Comparison of ENCODE assay signal across 8 cellular contexts in genomic region chr2:164840458-164840929, GRCh38. TPM values are rescaled to one million over a fixed set of nuclear protein-coding genes. Genes with fewer than 3 reads are reported as not detected.
DNase-seq lines count a peak whose midpoint lies in the region; ATAC-seq, FAIRE-seq and TF ChIP-seq lines count a peak whose summit lies in the region.

No MANE protein-coding gene starts in this region.

- H3K36me3 ChIP-seq in H7 (replicated peaks; ENCODE audit: control insufficient read depth, insufficient read depth, low read length) (no peaks in the 10 kb centered on the region), HepG2 (replicated peaks in 1 of 2; ENCODE audit: control insufficient read depth in 1 of 2, insufficient read depth in 2 of 2, low read length in 2 of 2) (0 out of 5 replicates have a peak, but pooled peaks cover 2 to 4% of the 10 kb centered on the region in 2 experiments), stomach smooth muscle (ENCODE audit: control insufficient read depth in 2 of 2, insufficient read depth in 2 of 2, low read length in 2 of 2) (no peaks in the 10 kb centered on the region)

- intact Hi-C loops in HepG2 (cut with micrococcal nuclease; ENCODE audit: unreplicated experiment): loop anchor here (1.0 to 5.0 kb wide), 6 partner anchors 14 to 77 kb away; no protein-coding TSS in a partner anchor

- no peaks in the 10 kb centered on the region for H4K20me1 ChIP-seq in HepG2 (ENCODE audit: insufficient read depth, low read length)

- TF ChIP-seq POLR2A in HepG2 (IDR thresholded peaks at IDR 0.05; ENCODE audit: insufficient read depth in 1 of 2, low read depth in 2 of 2, low read length in 2 of 2): peak; percentile 54 to 80

- peak; percentile 68 for ATAC-seq in HepG2
- no peak for ATAC-seq in GM21529 (IDR thresholded peaks at IDR 0.05; ENCODE audit: unreplicated experiment)
- no peak for ATAC-seq in GM18520 (IDR thresholded peaks at IDR 0.05; ENCODE audit: unreplicated experiment)
- ATAC-seq in HG02588 (IDR thresholded peaks at IDR 0.05; ENCODE audit: unreplicated experiment): no peak

- peak in 1 of 2 experiments; percentile 77; a peak in 3 of 4 replicates for TF ChIP-seq EP300 in HepG2 (IDR thresholded peaks at IDR 0.05; ENCODE audit: low read depth in 2 of 2, low read length in 2 of 2)
- TF ChIP-seq EP300 in HepG2 (CRISPR knock-in tag; IDR thresholded peaks at IDR 0.05; ENCODE audit: borderline replicate concordance): no peak

- TF ChIP-seq CTCF in HepG2 (CRISPR knock-in tag; IDR thresholded peaks at IDR 0.05): no peak

- H3K4me3 ChIP-seq in H7 (ENCODE audit: insufficient read depth, low read depth, low read length) (peak overlapping the region; percentile 79), HepG2 (replicated peaks in 1 of 3; ENCODE audit: insufficient read depth in 1 of 3, low read depth in 2 of 3, low read length in 3 of 3) (peak overlapping the region; percentile 76 to 96 (median 89)), stomach smooth muscle (ENCODE audit: low read length in 2 of 2) (peak overlapping the region; percentile 73 to 82)

- no TSS peak for BruUV-seq in HepG2 (replicated peaks; lab: Mats Ljungman, UMichigan)

- H3K9me3 ChIP-seq in HepG2 (ENCODE audit: low read length) (no peaks in the 10 kb centered on the region), stomach smooth muscle (ENCODE audit: control insufficient read depth in 2 of 2, low read length in 2 of 2) (no peaks in the 10 kb centered on the region)

- peaks cover 53% of the 10 kb centered on the region for H3K4me1 ChIP-seq in HepG2 (ENCODE audit: insufficient read depth, low read length)
- H3K4me1 ChIP-seq in stomach smooth muscle (ENCODE audit: control insufficient read depth, insufficient read depth, low read length): peaks cover 8% of the 10 kb centered on the region

- peaks cover 66% of the 10 kb centered on the region for H3K79me2 ChIP-seq in HepG2 (ENCODE audit: insufficient read depth, low read length)

- in situ Hi-C loops in HepG2 (cut with HindIII; ENCODE audit: extremely low pct_ligation_motif_present, low pct_unique_long_range_greater_than_20kb): loop anchor here (5.0 kb wide), 2 partner anchors 72 to 103 kb away; no protein-coding TSS in a partner anchor

- POLR2A ChIA-PET in HepG2 (lab: Yijun Ruan, JAX): interaction anchor here (1.0 to 5.9 kb wide), 14 partner anchors 8 to 98 kb away, joined by 3 to 71 read pairs (median 12); no protein-coding TSS in a partner anchor

- CTCF ChIA-PET in HepG2 (lab: Yijun Ruan, JAX; ENCODE audit: low intra/inter-chr PET ratio, low total read pairs): interaction anchor here (1.8 to 2.8 kb wide), 2 partner anchors 73 to 77 kb away, joined by 4 to 14 read pairs; no protein-coding TSS in a partner anchor

- peak overlapping the region; percentile 89 for H3K4me2 ChIP-seq in HepG2 (ENCODE audit: low read depth, low read length)

- H2AFZ ChIP-seq in HepG2 (ENCODE audit: low read length): no peak overlapping the region

- FAIRE-seq in HepG2 (lab: Jason Lieb, UNC): peak; percentile 53

- peak overlapping the region; percentile 79 for H3K27ac ChIP-seq in caudate nucleus (ENCODE audit: low read depth, low read length)
- peak overlapping the region; percentile 99 for H3K27ac ChIP-seq in HepG2 (ENCODE audit: extremely low read length, insufficient read depth, low read length)
- H3K27ac ChIP-seq in stomach smooth muscle (ENCODE audit: low read length): peak overlapping the region; percentile 61

- peak; percentile 46 for DNase-seq in H7
- DNase-seq in NCI-H226: peak; percentile 63
- DNase-seq in caudate nucleus (lab: John Stamatoyannopoulos, UW): no peak
- DNase-seq in HepG2 (ENCODE audit: low spot score): peak; percentile 91

- H3K9ac ChIP-seq in HepG2 (ENCODE audit: insufficient read depth, low read depth, low read length): peak overlapping the region; percentile 98
- H3K9ac ChIP-seq in stomach smooth muscle (ENCODE audit: low read length in 2 of 2): peak overlapping the region; percentile 62 to 66

- 2% methylated on average over 12 of the region's 12 CpGs for WGBS in HepG2 (ENCODE audit: low lambda C conversion rate)

- no peak for TF ChIP-seq RAD21 in HepG2 (CRISPR knock-in tag; IDR thresholded peaks at IDR 0.05)

- H3K27me3 ChIP-seq in H7 (ENCODE audit: control insufficient read depth, insufficient read depth, low read length): peaks cover 18% of the 10 kb centered on the region
- H3K27me3 ChIP-seq in HepG2 (ENCODE audit: control insufficient read depth in 1 of 2, insufficient read depth in 2 of 2, low read length in 2 of 2): no peaks in the 10 kb centered on the region; a peak in 1 of 5 replicates
- H3K27me3 ChIP-seq in stomach smooth muscle (ENCODE audit: control insufficient read depth in 1 of 2, insufficient read depth in 2 of 2, low read length in 2 of 2): no peaks in the 10 kb centered on the region

TF ChIP-seq in HepG2, 621 proteins besides CTCF, POLR2A, EP300 and RAD21 (continues in another document):
- peak; percentile 63 for TF ChIP-seq ZNF574 (CRISPR knock-in tag; IDR thresholded peaks at IDR 0.05)
- TF ChIP-seq ZNF746 (CRISPR knock-in tag; IDR thresholded peaks at IDR 0.05): 0 out of 2 replicates have a peak, but pooled peaks have one; percentile 33
- TF ChIP-seq HIC2 (CRISPR knock-in tag; IDR thresholded peaks at IDR 0.05; ENCODE audit: low read depth): peak; percentile 63; the same call in 1 of the 2 replicates

RNA-seq across cellular contexts. Expression of gene COBLL1, which starts 1.1 kb away (rescaled TPM):
- 2.6 and 3.5 TPM in 2 replicates for total RNA-seq in H7 (2014; rRNA removed; shearing (Covaris generic))
- 85.4 and 86.8 TPM in 2 replicates for total RNA-seq in HepG2 (2016; rRNA removed; fragmentation: Illumina TruSeq; extraction: Trizol)
- 35.1 and 42.3 TPM in 2 replicates for total RNA-seq in HepG2 (2016; cell fraction: cytosol; rRNA removed; fragmentation: Illumina TruSeq; extraction: Trizol; ENCODE audit: low read depth)
- total RNA-seq in HepG2 (2016; cell fraction: insoluble cytoplasmic fraction; rRNA removed; fragmentation: Illumina TruSeq; extraction: Trizol): 73.7 and 77.7 TPM in 2 replicates
- total RNA-seq in HepG2 (2016; cell fraction: membrane; rRNA removed; fragmentation: Illumina TruSeq; extraction: Trizol): 71.4 and 76.7 TPM in 2 replicates
- total RNA-seq in HepG2 (2016; cell fraction: nucleus; rRNA removed; fragmentation: Illumina TruSeq; extraction: Trizol): 248 and 259 TPM in 2 replicates
- 24.8 and 32.6 TPM in 2 replicates for polyA plus RNA-seq in HepG2 (2011; rRNA removed)
- polyA plus RNA-seq in HepG2 (2011; cell fraction: cytosol; rRNA removed): 19.5 and 26.5 TPM in 2 replicates
- 33.4 and 41.2 TPM in 2 replicates for polyA plus RNA-seq in HepG2 (2011; cell fraction: nucleus; rRNA removed)
- polyA plus RNA-seq in HepG2 (2012): 31.4 and 38.1 TPM in 2 replicates
- polyA plus RNA-seq in HepG2 (2016; cell fraction: cytosol; fragmentation: Illumina TruSeq; extraction: Trizol; ENCODE audit: low read depth): 6.4 and 6.8 TPM in 2 replicates
- 88.1 and 93.4 TPM in 2 replicates for polyA plus RNA-seq in HepG2 (2016; cell fraction: insoluble cytoplasmic fraction; fragmentation: Illumina TruSeq; extraction: Trizol; ENCODE audit: low read depth)
- 23.7 and 27.6 TPM in 2 replicates for polyA plus RNA-seq in HepG2 (2016; cell fraction: membrane; fragmentation: Illumina TruSeq; extraction: Trizol; ENCODE audit: low read depth)
- polyA plus RNA-seq in HepG2 (2016; cell fraction: nucleus; fragmentation: Illumina TruSeq; extraction: Trizol; ENCODE audit: insufficient read depth, low read depth): 92.3 and 103 TPM in 2 replicates
- polyA minus RNA-seq in HepG2 (2011; rRNA and poly(A)+ RNA removed; ENCODE audit: low replicate concordance): 16.0 and 59.5 TPM in 2 replicates
- polyA minus RNA-seq in HepG2 (2011; cell fraction: cytosol; rRNA and poly(A)+ RNA removed): 45.9 and 59.2 TPM in 2 replicates
- 337 and 403 TPM in 2 replicates for polyA minus RNA-seq in HepG2 (2011; cell fraction: nucleus; rRNA and poly(A)+ RNA removed)

Comparison
In these comparisons a context has a peak if more than half of its experiments do, and no peak if none do; other contexts are left out.
1. DNase-seq: peak in H7 (single experiment), NCI-H226 (single experiment) and HepG2 (single experiment); none in caudate nucleus (0 of 61).
2. Peak in every context shown above with its lines, with median percentiles within 50 percentile points of each other: H3K4me3 ChIP-seq and H3K27ac ChIP-seq.